In genomic region chr14:99430491-99430890, GRCh38 we compare ENCODE assay signal across 1 cellular context.
TF ChIP-seq lines count a peak whose summit lies in the region.

No MANE protein-coding gene starts in this region.

TF ChIP-seq in GM12878, 131 proteins besides CTCF, POLR2A, EP300 and RAD21:
- TF ChIP-seq FOXK2 (IDR thresholded peaks at IDR 0.05) = no peak
- no peak for TF ChIP-seq ATF2 (IDR thresholded peaks at IDR 0.05; ENCODE audit: low read length)
- no peak for TF ChIP-seq GATAD2B (conservative IDR thresholded peaks at IDR 0.05; ENCODE audit: low read depth)
- no peak for TF ChIP-seq CHD4 (IDR thresholded peaks at IDR 0.05)
- TF ChIP-seq TCF12 (IDR thresholded peaks at IDR 0.05; ENCODE audit: low read depth, low read length) = no peak
- TF ChIP-seq MYB (IDR thresholded peaks at IDR 0.05; ENCODE audit: borderline replicate concordance, low read depth, low read length) = no peak
- no peak for TF ChIP-seq E4F1 (IDR thresholded peaks at IDR 0.05; ENCODE audit: borderline replicate concordance, partially characterized antibody)
- TF ChIP-seq USF1 (IDR thresholded peaks at IDR 0.05; ENCODE audit: borderline replicate concordance, extremely low read length, insufficient read depth, low read depth, low read length) = no peak
- TF ChIP-seq TCF7 (IDR thresholded peaks at IDR 0.05; ENCODE audit: borderline replicate concordance) = no peak
- TF ChIP-seq RELA (IDR thresholded peaks at IDR 0.05; ENCODE audit: borderline replicate concordance, partially characterized antibody) = no peak
- TF ChIP-seq SIN3A (IDR thresholded peaks at IDR 0.05; ENCODE audit: low read depth, low read length) = no peak
- no peak for TF ChIP-seq BRCA1 (IDR thresholded peaks at IDR 0.05; ENCODE audit: low read depth, low read length)
- TF ChIP-seq ZBED1 (IDR thresholded peaks at IDR 0.05; ENCODE audit: borderline replicate concordance) = no peak
- TF ChIP-seq RELB (IDR thresholded peaks at IDR 0.05; ENCODE audit: low read depth) = no peak
- no peak for TF ChIP-seq FOXM1 (IDR thresholded peaks at IDR 0.05; ENCODE audit: low read depth, low read length)
- no peak for TF ChIP-seq NR2C2 (IDR thresholded peaks at IDR 0.05; ENCODE audit: borderline replicate concordance, control insufficient read depth, insufficient read length, low read depth)
- no peak for TF ChIP-seq BCLAF1 (IDR thresholded peaks at IDR 0.05)
- no peak for TF ChIP-seq PAX8 (IDR thresholded peaks at IDR 0.05)
- TF ChIP-seq PKNOX1 (IDR thresholded peaks at IDR 0.05) = no peak
